8 cellular contexts compared by ENCODE assay signal in genomic region chr11:12235945-12236743, GRCh38.
DNase-seq lines count a peak whose midpoint lies in the region; ATAC-seq and TF ChIP-seq lines count a peak whose summit lies in the region.

No MANE protein-coding gene starts in this region.

- DNase-seq in CD4-positive, CD25-positive, alpha-beta regulatory T cell: peak in 2 of 3 donors; percentile 71 to 83
- DNase-seq in NCI-H526 treated with DMSO at 0.1 percent for 48 hours (lab: John Stamatoyannopoulos, UW): peak; percentile 63
- peak; percentile 35 for DNase-seq in activated T-cell treated with anti-CD3 and anti-CD28 coated beads for 24 hours (ENCODE audit: low read depth)
- peak; percentile 80 for DNase-seq in fibroblast of gingiva (ENCODE audit: low read depth)
- no peak for DNase-seq in neural crest cell (ENCODE audit: low read depth, low spot score)
- DNase-seq in vagina (ENCODE audit: extremely low spot score in 2 of 2): no peak

- no peaks in the 10 kb centered on the region for H3K9me3 Mint-ChIP-seq in CD4-positive, CD25-positive, alpha-beta regulatory T cell
- no peaks in the 10 kb centered on the region for H3K9me3 Mint-ChIP-seq in neural crest cell

- ATAC-seq in CD4-positive, CD25-positive, alpha-beta regulatory T cell (ENCODE audit: low read depth in 2 of 2): peak; percentile 82 to 85
- ATAC-seq in GM18867 (IDR thresholded peaks at IDR 0.05; ENCODE audit: unreplicated experiment) (peak; percentile 67), HG03097 (IDR thresholded peaks at IDR 0.05; ENCODE audit: low FRiP score, unreplicated experiment) (peak; percentile 70)

- intact Hi-C loops in vagina (cut with DNase I): loop anchor here (10.0 kb wide), 1 partner anchor 131 kb away; no protein-coding TSS in a partner anchor

- H3K4me3 ChIP-seq in CD4-positive, CD25-positive, alpha-beta regulatory T cell (ENCODE audit: low read depth, low read length): peak overlapping the region; percentile 59
- no peak overlapping the region for H3K4me3 ChIP-seq in vagina

- H3K4me1 Mint-ChIP-seq in CD4-positive, CD25-positive, alpha-beta regulatory T cell: peaks cover 13 to 28% (median 16%) of the 10 kb centered on the region in 4 donors
- peaks cover 10% of the 10 kb centered on the region for H3K4me1 Mint-ChIP-seq in neural crest cell

- H3K27me3 Mint-ChIP-seq in CD4-positive, CD25-positive, alpha-beta regulatory T cell: no peaks in the 10 kb centered on the region
- H3K27me3 Mint-ChIP-seq in neural crest cell (ENCODE audit: low read depth): no peaks in the 10 kb centered on the region

- no peaks in the 10 kb centered on the region for H3K27me3 ChIP-seq in CD4-positive, CD25-positive, alpha-beta regulatory T cell (ENCODE audit: control insufficient read depth, insufficient read depth, low read length)
- no peaks in the 10 kb centered on the region for H3K27me3 ChIP-seq in vagina

- H3K4me3 Mint-ChIP-seq in CD4-positive, CD25-positive, alpha-beta regulatory T cell: peak overlapping the region; percentile 59 to 79 (median 66)
- no peak overlapping the region for H3K4me3 Mint-ChIP-seq in neural crest cell

- H3K27ac ChIP-seq in CD4-positive, CD25-positive, alpha-beta regulatory T cell (ENCODE audit: insufficient read depth, low read length, poor library complexity, severe bottlenecking): peak overlapping the region; percentile 64
- H3K27ac ChIP-seq in vagina: peak overlapping the region; percentile 19

- peak overlapping the region; percentile 90 to 93 (median 93) for H3K27ac Mint-ChIP-seq in CD4-positive, CD25-positive, alpha-beta regulatory T cell
- H3K27ac Mint-ChIP-seq in neural crest cell (ENCODE audit: unreplicated experiment): no peak overlapping the region

- TF ChIP-seq POLR2A in vagina (IDR thresholded peaks at IDR 0.05): no peak

- H3K4me1 ChIP-seq in CD4-positive, CD25-positive, alpha-beta regulatory T cell (ENCODE audit: control insufficient read depth, insufficient read depth, low read length, poor library complexity, severe bottlenecking): peaks cover 13% of the 10 kb centered on the region
- H3K4me1 ChIP-seq in vagina: peaks cover 9% of the 10 kb centered on the region

- peaks cover 11% of the 10 kb centered on the region for H3K36me3 Mint-ChIP-seq in CD4-positive, CD25-positive, alpha-beta regulatory T cell
- H3K36me3 Mint-ChIP-seq in neural crest cell (ENCODE audit: low read depth): no peaks in the 10 kb centered on the region

- TF ChIP-seq CTCF in neural crest cell (conservative IDR thresholded peaks at IDR 0.05): peak; percentile 81
- TF ChIP-seq CTCF in vagina (IDR thresholded peaks at IDR 0.05): peak; percentile 20 to 66 (median 61)

- peaks cover 33% of the 10 kb centered on the region for H3K36me3 ChIP-seq in CD4-positive, CD25-positive, alpha-beta regulatory T cell (ENCODE audit: control insufficient read depth, insufficient read depth, low read length)
- H3K36me3 ChIP-seq in vagina: peaks cover 0 to 6% of the 10 kb centered on the region in 2 donors

- no peaks in the 10 kb centered on the region for H3K9me3 ChIP-seq in CD4-positive, CD25-positive, alpha-beta regulatory T cell (ENCODE audit: control insufficient read depth in 2 of 2, low read length in 2 of 2)
- no peaks in the 10 kb centered on the region for H3K9me3 ChIP-seq in vagina

Comparison
In these comparisons a context has a peak if more than half of its experiments do, and no peak if none do; other contexts are left out.
1. DNase-seq: peak in CD4-positive, CD25-positive, alpha-beta regulatory T cell (2 of 3), NCI-H526 treated with DMSO at 0.1 percent for 48 hours (single experiment), activated T-cell treated with anti-CD3 and anti-CD28 coated beads for 24 hours (single experiment) and fibroblast of gingiva (single experiment); none in neural crest cell (single experiment) and vagina (0 of 2).
2. Peak in every context shown above with its lines, with median percentiles within 50 percentile points of each other: ATAC-seq.